1 cellular context compared by ENCODE assay signal in the genomic region with DNA sequence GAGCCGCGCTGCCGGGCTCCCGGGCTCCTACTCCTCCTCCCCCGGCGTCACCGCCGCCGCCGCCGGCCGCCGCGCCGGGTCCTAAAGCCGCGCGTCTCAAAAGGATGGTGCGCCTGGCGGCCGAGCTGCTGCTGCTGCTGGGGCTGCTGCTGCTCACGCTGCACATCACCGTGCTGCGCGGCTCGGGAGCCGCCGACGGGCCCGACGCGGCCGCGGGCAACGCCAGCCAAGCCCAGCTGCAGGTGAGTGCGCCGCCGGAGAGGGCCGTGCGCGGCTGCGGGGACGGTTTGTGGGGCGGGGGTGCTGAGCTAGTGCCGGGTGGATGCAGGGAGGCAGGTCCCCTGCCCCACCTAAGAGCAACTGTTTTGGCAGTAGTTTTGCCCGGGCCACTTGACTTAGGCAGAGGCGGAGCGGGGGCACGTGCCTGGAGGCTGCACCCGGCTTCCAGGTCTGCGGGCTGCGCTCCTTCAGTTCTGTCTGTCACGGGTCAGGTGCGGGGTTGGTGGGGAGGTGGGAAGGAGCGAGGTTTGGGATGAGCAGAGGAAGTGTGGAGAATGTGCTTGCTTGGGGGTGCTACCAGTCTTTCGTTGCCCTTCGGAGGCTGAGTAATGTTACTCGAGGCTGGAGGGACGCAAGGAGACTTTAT.
A peak's percentile ranks its signal among the peaks of the same experiment; 100 is the strongest.
TF ChIP-seq lines count a peak whose summit lies in the region.

No MANE protein-coding gene starts in this region.

TF ChIP-seq in GM12878, 131 proteins besides CTCF, POLR2A, EP300 and RAD21 (continued from another document):
- TF ChIP-seq BACH1 (IDR thresholded peaks at IDR 0.05; ENCODE audit: borderline replicate concordance) = no peak
- TF ChIP-seq ETV6 (conservative IDR thresholded peaks at IDR 0.05 in 1 of 2, IDR thresholded peaks at IDR 0.05 in 1 of 2; ENCODE audit: borderline replicate concordance in 1 of 2, low read depth in 1 of 2) = no peak
- TF ChIP-seq RBBP5 (conservative IDR thresholded peaks at IDR 0.05) = no peak
- peak; percentile 25; the same call in 1 of the 2 replicates for TF ChIP-seq YY1 (IDR thresholded peaks at IDR 0.05; ENCODE audit: low read depth, low read length)
- no peak for TF ChIP-seq BMI1 (IDR thresholded peaks at IDR 0.05; ENCODE audit: borderline replicate concordance)
- peak; percentile 36; the same call in 1 of the 2 replicates for TF ChIP-seq GATAD2B (conservative IDR thresholded peaks at IDR 0.05; ENCODE audit: low read depth)
- TF ChIP-seq CEBPB (IDR thresholded peaks at IDR 0.05; ENCODE audit: borderline replicate concordance in 1 of 2, low read depth in 2 of 2, low read length in 2 of 2) = no peak
- no peak for TF ChIP-seq JUND (IDR thresholded peaks at IDR 0.05; ENCODE audit: low read depth, low read length)
- no peak for TF ChIP-seq IKZF2 (IDR thresholded peaks at IDR 0.05)
